11 cellular contexts compared by ENCODE assay signal in the genomic region with DNA sequence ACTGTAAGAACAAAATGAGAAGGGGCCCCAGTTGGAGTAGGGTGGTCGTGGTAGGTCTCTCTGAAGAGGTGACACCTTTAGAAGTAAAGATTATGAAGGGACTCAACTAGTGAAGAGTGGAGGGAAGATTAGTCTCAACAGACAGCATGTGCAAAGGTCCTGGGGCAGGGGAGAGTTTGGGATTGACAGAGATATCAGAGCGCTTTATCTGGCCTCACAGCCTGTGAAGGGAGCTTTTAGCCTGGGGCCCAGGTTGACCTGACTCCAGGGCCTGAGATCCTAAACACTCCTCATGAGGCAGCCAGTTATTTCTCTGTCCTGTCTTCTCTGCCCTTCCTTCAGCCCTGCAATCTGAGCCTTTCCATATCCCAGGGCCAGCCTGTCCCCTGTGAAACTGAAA. TPM values are rescaled to one million over a fixed set of nuclear protein-coding genes. Genes with fewer than 3 reads are reported as not detected.
"Had no signal": no experiment of that assay in that cellular context is flagged by ENCODE, and none has a peak within 500 bp of the region (broad histone marks: within the 10 kb centered on the region; RNA-seq: fewer than 3 reads in every experiment).

No MANE protein-coding gene starts in this region.

- H3K9ac ChIP-seq: GM23248 had no signal

- DNase-seq: GM23248, GOT3, H7, H9, HCEC 1CT, HFFc6 had no signal

- H3K9me3 ChIP-seq: HAP-1 had no signal

- FAIRE-seq: H54 had no signal

- H3K4me3 ChIP-seq: GM23248, GM23338, HAP-1 had no signal

- H3K4me1 ChIP-seq: HAP-1 had no signal

- H3K27ac ChIP-seq: GM23248 had no signal

- H2AFZ ChIP-seq: GM23248, GM23338 had no signal

- ATAC-seq: GM23338, HCT116 had no signal

- H3K36me3 ChIP-seq: HAP-1 had no signal

- H3K4me2 ChIP-seq: GM23338 had no signal

RNA-seq across cellular contexts. Expression of gene FGF3, which starts 16.2 kb away (rescaled TPM):
- total RNA-seq: GM23248, H4, H7, H9, HFFc6 had no signal
- polyA plus RNA-seq: GM23248, GM23338 had no signal

RNA-seq across cellular contexts. Expression of gene FGF4, which starts 27.9 kb away (rescaled TPM):
- total RNA-seq: GM23248, HFFc6 had no signal
- polyA plus RNA-seq: GM23248 had no signal
